Comparison of ENCODE assay signal across 8 cellular contexts in the genomic region with DNA sequence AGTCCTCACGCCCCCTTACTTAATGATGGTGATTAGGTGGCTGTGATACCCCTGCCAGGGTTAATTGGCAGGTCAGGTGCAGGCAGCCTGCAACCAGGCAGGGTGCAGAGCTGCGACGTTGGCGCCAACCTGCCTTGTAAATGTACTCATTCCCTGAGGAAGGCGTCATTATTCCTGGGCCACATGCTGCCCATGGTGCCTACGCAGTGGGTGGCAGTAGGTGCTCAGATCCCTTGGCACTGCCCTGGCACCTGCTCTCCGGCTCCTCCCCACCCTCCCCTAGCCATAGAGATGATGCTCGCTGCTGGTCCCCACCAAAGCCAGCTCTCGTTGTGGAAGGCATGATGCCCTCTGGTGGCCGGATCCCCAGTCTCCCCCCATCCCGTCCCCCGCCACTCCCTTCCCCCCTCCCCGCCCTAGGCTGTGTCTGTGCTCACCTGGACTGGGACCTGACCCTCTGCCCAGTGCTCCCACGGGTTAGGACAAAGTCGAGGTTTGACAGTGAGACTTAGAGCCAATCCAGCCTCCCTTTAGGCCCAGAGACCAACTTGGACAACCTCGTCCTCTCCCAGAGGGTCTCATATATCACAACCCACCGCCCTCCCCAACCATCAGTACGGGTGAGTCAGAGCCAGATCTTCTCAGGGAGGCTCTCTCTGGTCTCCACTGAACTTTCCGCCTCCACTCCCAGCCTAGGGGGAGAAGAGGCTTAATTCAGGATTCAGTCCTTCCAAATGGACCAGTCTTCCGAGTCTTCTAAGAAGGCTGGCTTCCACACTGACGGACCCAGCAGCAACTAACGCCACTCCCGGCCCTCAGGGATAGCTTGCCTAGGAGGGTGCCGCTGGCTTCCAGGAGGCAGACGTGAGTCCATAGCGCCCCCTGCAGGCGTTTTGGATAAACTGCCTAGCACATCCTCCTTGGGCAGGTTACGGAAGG. TPM values are rescaled to one million over a fixed set of nuclear protein-coding genes. Genes with fewer than 3 reads are reported as not detected.
DNase-seq lines count a peak whose midpoint lies in the region; ATAC-seq and TF ChIP-seq lines count a peak whose summit lies in the region.

No MANE protein-coding gene starts in this region.

- peak; percentile 51 for DNase-seq in GM12864 (ENCODE audit: low read depth)
- peak; percentile 84 for DNase-seq in LoVo (ENCODE audit: low spot score)
- peak; percentile 93 for DNase-seq in RPMI8226
- peak; percentile 70 for DNase-seq in activated T-helper 1 cell treated with Interleukin-2 at 50 U/mL for 16 hours (ENCODE audit: low read depth)
- peak; percentile 59 to 83 for DNase-seq in fibroblast of lung (ENCODE audit: low read depth in 2 of 2)
- DNase-seq in naive thymus-derived CD8-positive, alpha-beta T cell = peak; percentile 70 to 91 (median 83)
- DNase-seq in stimulated activated effector memory CD8-positive, alpha-beta T cell treated with anti-CD3 and anti-CD28 coated beads, Interleukin-12 subunit alpha, Interleukin-12 subunit beta, amount 100 ng/mL, for 72 hours (ENCODE audit: low spot score in 2 of 2) = peak; percentile 80 to 92

- H4K20me1 ChIP-seq in fibroblast of lung (ENCODE audit: control insufficient read depth, extremely low read depth, insufficient read depth, low read length) = no peaks in the 10 kb centered on the region

- TF ChIP-seq CTCF in GM12864 (IDR thresholded peaks at IDR 0.05; ENCODE audit: low read depth, low read length, missing control alignments) (peak; percentile 92), fibroblast of lung (conservative IDR thresholded peaks at IDR 0.05 in 1 of 2, IDR thresholded peaks at IDR 0.05 in 1 of 2; ENCODE audit: low read depth in 1 of 2, low read length in 2 of 2) (peak; percentile 81 to 94)

- H3K27me3 ChIP-seq in fibroblast of lung (ENCODE audit: control insufficient read depth, insufficient read depth, low read length) = peaks cover 3% of the 10 kb centered on the region

- no peak overlapping the region for H3K9ac ChIP-seq in fibroblast of lung (ENCODE audit: insufficient read depth, low read length)

- H3K4me3 Mint-ChIP-seq in naive thymus-derived CD8-positive, alpha-beta T cell = peak overlapping the region; percentile 37 to 76 (median 68)
- H3K4me3 Mint-ChIP-seq in stimulated activated effector memory CD8-positive, alpha-beta T cell treated with anti-CD3 and anti-CD28 coated beads, Interleukin-12 subunit alpha, Interleukin-12 subunit beta, amount 100 ng/mL, for 72 hours = peak overlapping the region; percentile 68

- H3K27me3 Mint-ChIP-seq in naive thymus-derived CD8-positive, alpha-beta T cell = no peaks in the 10 kb centered on the region

- H3K27ac Mint-ChIP-seq in naive thymus-derived CD8-positive, alpha-beta T cell = peak overlapping the region in 7 of 10 donors; percentile 35 to 71 (median 51)
- H3K27ac Mint-ChIP-seq in stimulated activated effector memory CD8-positive, alpha-beta T cell treated with anti-CD3 and anti-CD28 coated beads, Interleukin-12 subunit alpha, Interleukin-12 subunit beta, amount 100 ng/mL, for 72 hours = peak overlapping the region; percentile 74

- H3K4me1 ChIP-seq in fibroblast of lung (ENCODE audit: control insufficient read depth, extremely low read depth, insufficient read depth, low read length) = peaks cover 8% of the 10 kb centered on the region

- H3K4me3 ChIP-seq in GM12864 (ENCODE audit: low read depth, low read length) (no peak overlapping the region), fibroblast of lung (replicated peaks in 1 of 4; ENCODE audit: control extremely low read depth in 1 of 4, insufficient read depth in 1 of 4, low read depth in 3 of 4, low read length in 4 of 4) (no peak overlapping the region)

- H3K79me2 ChIP-seq in fibroblast of lung (ENCODE audit: control insufficient read depth, insufficient read depth, low read length) = peaks cover 6% of the 10 kb centered on the region

- H3K9me3 Mint-ChIP-seq in naive thymus-derived CD8-positive, alpha-beta T cell = no peaks in the 10 kb centered on the region
- no peaks in the 10 kb centered on the region for H3K9me3 Mint-ChIP-seq in stimulated activated effector memory CD8-positive, alpha-beta T cell treated with anti-CD3 and anti-CD28 coated beads, Interleukin-12 subunit alpha, Interleukin-12 subunit beta, amount 100 ng/mL, for 72 hours

- peaks cover 0 to 25% (median 5%) of the 10 kb centered on the region in 3 donors for H3K36me3 Mint-ChIP-seq in naive thymus-derived CD8-positive, alpha-beta T cell
- peaks cover 40% of the 10 kb centered on the region for H3K36me3 Mint-ChIP-seq in stimulated activated effector memory CD8-positive, alpha-beta T cell treated with anti-CD3 and anti-CD28 coated beads, Interleukin-12 subunit alpha, Interleukin-12 subunit beta, amount 100 ng/mL, for 72 hours

- peaks cover 2% of the 10 kb centered on the region for H3K36me3 ChIP-seq in fibroblast of lung (ENCODE audit: control insufficient read depth, insufficient read depth, low read length)

- no peaks in the 10 kb centered on the region for H3K9me3 ChIP-seq in fibroblast of lung (ENCODE audit: control insufficient read depth, insufficient read depth, low read depth, low read length)

- ATAC-seq in naive thymus-derived CD8-positive, alpha-beta T cell = peak; percentile 78 to 85
- peak; percentile 83 for ATAC-seq in stimulated activated effector memory CD8-positive, alpha-beta T cell treated with anti-CD3 and anti-CD28 coated beads, Interleukin-12 subunit alpha, Interleukin-12 subunit beta, amount 100 ng/mL, for 72 hours
- ATAC-seq in HG03378 (IDR thresholded peaks at IDR 0.05; ENCODE audit: unreplicated experiment) = no peak

- no peak overlapping the region for H2AFZ ChIP-seq in fibroblast of lung (ENCODE audit: low read length)

- peaks cover 13 to 32% (median 22%) of the 10 kb centered on the region in 4 donors for H3K4me1 Mint-ChIP-seq in naive thymus-derived CD8-positive, alpha-beta T cell
- peaks cover 25% of the 10 kb centered on the region for H3K4me1 Mint-ChIP-seq in stimulated activated effector memory CD8-positive, alpha-beta T cell treated with anti-CD3 and anti-CD28 coated beads, Interleukin-12 subunit alpha, Interleukin-12 subunit beta, amount 100 ng/mL, for 72 hours

- POLR2A ChIA-PET in naive thymus-derived CD8-positive, alpha-beta T cell (lab: Charles Lee) = interaction anchor here (1.2 to 2.3 kb wide), 3 partner anchors 39 to 76 kb away, joined by 3 to 10 read pairs (median 4); no protein-coding TSS in a partner anchor

- H3K27ac ChIP-seq in fibroblast of lung (ENCODE audit: insufficient read depth, low read length) = no peak overlapping the region

- H3K4me2 ChIP-seq in fibroblast of lung (ENCODE audit: extremely low read depth, insufficient read depth, low read length) = peak overlapping the region; percentile 54

RNA-seq across cellular contexts. Expression of gene KRTCAP2, which starts 5.7 kb away (rescaled TPM):
- total RNA-seq in fibroblast of lung = 122 and 125 TPM in 2 replicates
- 123 and 134 TPM in 2 replicates for polyA plus RNA-seq in fibroblast of lung
- 213 and 246 TPM in 2 replicates for polyA plus RNA-seq in fibroblast of lung (2012)
- polyA minus RNA-seq in fibroblast of lung (ENCODE audit: low replicate concordance) = 358 and 370 TPM in 2 replicates
- total RNA-seq in naive thymus-derived CD8-positive, alpha-beta T cell = 100 to 1,000 TPM; 148 to 152 TPM
- polyA plus RNA-seq in naive thymus-derived CD8-positive, alpha-beta T cell = 100 to 1,000 TPM; 453 to 495 (median 490) TPM

RNA-seq across cellular contexts. Expression of gene TRIM46, which starts 6.2 kb away (rescaled TPM):
- 3.1 and 4.0 TPM in 2 replicates for total RNA-seq in fibroblast of lung
- 1.9 and 2.2 TPM in 2 replicates for polyA plus RNA-seq in fibroblast of lung
- 2.7 and 3.4 TPM in 2 replicates for polyA plus RNA-seq in fibroblast of lung (2012)
- polyA minus RNA-seq in fibroblast of lung (ENCODE audit: low replicate concordance) = 4.6 and 5.3 TPM in 2 replicates
- 1 to 10 TPM; 4.0 to 4.1 TPM for total RNA-seq in naive thymus-derived CD8-positive, alpha-beta T cell
- under 1 TPM; 0.40 to 0.92 (median 0.60) TPM for polyA plus RNA-seq in naive thymus-derived CD8-positive, alpha-beta T cell

RNA-seq across cellular contexts. Expression of gene DPM3, which starts 27.1 kb away (rescaled TPM):
- 27.7 and 40.5 TPM in 2 replicates for total RNA-seq in fibroblast of lung
- polyA plus RNA-seq in fibroblast of lung = 31.9 and 35.4 TPM in 2 replicates
- polyA plus RNA-seq in fibroblast of lung (2012) = 74.2 and 92.4 TPM in 2 replicates
- 9.8 and 13.2 TPM in 2 replicates for polyA minus RNA-seq in fibroblast of lung (ENCODE audit: low replicate concordance)
- total RNA-seq in naive thymus-derived CD8-positive, alpha-beta T cell = 10 to 100 TPM; 45.2 to 59.8 TPM
- 100 to 1,000 TPM; 103 to 159 (median 159) TPM for polyA plus RNA-seq in naive thymus-derived CD8-positive, alpha-beta T cell

RNA-seq across cellular contexts. Expression of gene SLC50A1, which starts 31.8 kb away (rescaled TPM):
- 35.4 and 61.1 TPM in 2 replicates for total RNA-seq in fibroblast of lung
- 29.4 and 36.0 TPM in 2 replicates for polyA plus RNA-seq in fibroblast of lung
- polyA plus RNA-seq in fibroblast of lung (2012) = 25.1 and 30.4 TPM in 2 replicates
- 23.7 and 24.0 TPM in 2 replicates for polyA minus RNA-seq in fibroblast of lung (ENCODE audit: low replicate concordance)
- total RNA-seq in naive thymus-derived CD8-positive, alpha-beta T cell = 10 to 100 TPM; 26.7 to 26.9 TPM
- 10 to 100 TPM; 50.3 to 72.7 (median 62.3) TPM for polyA plus RNA-seq in naive thymus-derived CD8-positive, alpha-beta T cell

RNA-seq across cellular contexts. Expression of gene EFNA1, which starts 39.8 kb away (rescaled TPM):
- total RNA-seq in fibroblast of lung = 0.26 TPM in 1 of 2 replicates, not detected in the other
- 0.06 and 0.07 TPM in 2 replicates for polyA plus RNA-seq in fibroblast of lung
- polyA plus RNA-seq in fibroblast of lung (2012) = not detected in 2 replicates
- not detected in 2 replicates for polyA minus RNA-seq in fibroblast of lung (ENCODE audit: low replicate concordance)
- 1 to 10 TPM; 8.5 to 8.6 TPM for total RNA-seq in naive thymus-derived CD8-positive, alpha-beta T cell
- 10 to 100 TPM in 1 of 3 donors, 1 to 10 TPM in 2; 2.9 to 12.0 (median 7.7) TPM for polyA plus RNA-seq in naive thymus-derived CD8-positive, alpha-beta T cell
